2 cellular contexts compared by ENCODE assay signal in genomic region chr13:44368062-44368591, GRCh38.
TF ChIP-seq lines count a peak whose summit lies in the region.

No MANE protein-coding gene starts in this region.

TF ChIP-seq in IMR-90, 13 proteins besides CTCF, POLR2A, EP300 and RAD21:
- TF ChIP-seq CEBPB (IDR thresholded peaks at IDR 0.05; ENCODE audit: low read depth, low read length), result no peak
- TF ChIP-seq SMC3 (IDR thresholded peaks at IDR 0.05; ENCODE audit: low read depth, low read length), result no peak
- TF ChIP-seq MAZ (IDR thresholded peaks at IDR 0.05; ENCODE audit: borderline replicate concordance, low read depth, low read length), result no peak
- no peak for TF ChIP-seq MXI1 (IDR thresholded peaks at IDR 0.05; ENCODE audit: borderline replicate concordance, low read depth, low read length)
- TF ChIP-seq FOS (IDR thresholded peaks at IDR 0.05; ENCODE audit: low read depth, low read length), result no peak
- TF ChIP-seq NFE2L2 (IDR thresholded peaks at IDR 0.05; ENCODE audit: low read depth, low read length), result no peak
- no peak for TF ChIP-seq RFX5 (IDR thresholded peaks at IDR 0.05; ENCODE audit: low read depth, low read length)
- no peak for TF ChIP-seq BHLHE40 (IDR thresholded peaks at IDR 0.05; ENCODE audit: low read depth, low read length)
- TF ChIP-seq RCOR1 (IDR thresholded peaks at IDR 0.05; ENCODE audit: insufficient replicate concordance, low read length), result no peak
- TF ChIP-seq USF2 (IDR thresholded peaks at IDR 0.05; ENCODE audit: low read depth, low read length), result no peak
- TF ChIP-seq ELK1 (IDR thresholded peaks at IDR 0.05; ENCODE audit: borderline replicate concordance, low read depth, low read length), result no peak
- no peak for TF ChIP-seq CHD1 (IDR thresholded peaks at IDR 0.05; ENCODE audit: low read depth, low read length)
- no peak for TF ChIP-seq MAFK (IDR thresholded peaks at IDR 0.05; ENCODE audit: low read depth, low read length)

TF ChIP-seq in WTC11, 78 proteins besides CTCF, POLR2A, EP300 and RAD21:
- TF ChIP-seq ZBTB43 (CRISPR knock-in tag; IDR thresholded peaks at IDR 0.05), result no peak
- no peak for TF ChIP-seq ZNF232 (CRISPR knock-in tag; IDR thresholded peaks at IDR 0.05)
- TF ChIP-seq SMAD3 (CRISPR knock-in tag; IDR thresholded peaks at IDR 0.05; ENCODE audit: borderline replicate concordance), result no peak
- no peak for TF ChIP-seq NR3C1 (CRISPR knock-in tag; conservative IDR thresholded peaks at IDR 0.05; ENCODE audit: low read depth)
- no peak for TF ChIP-seq E2F4 (CRISPR knock-in tag; IDR thresholded peaks at IDR 0.05; ENCODE audit: borderline replicate concordance, low read depth)
- no peak for TF ChIP-seq ZNF281 (CRISPR knock-in tag; IDR thresholded peaks at IDR 0.05)
